Comparison of ENCODE assay signal across 9 cellular contexts in genomic region chr3:76585794-76586392, GRCh38.
DNase-seq lines count a peak whose midpoint lies in the region; ATAC-seq and TF ChIP-seq lines count a peak whose summit lies in the region.
"Had no signal": no experiment of that assay in that cellular context is flagged by ENCODE, and none has a peak within 500 bp of the region (broad histone marks: within the 10 kb centered on the region; RNA-seq: fewer than 3 reads in every experiment).

No MANE protein-coding gene starts in this region.

- H3K4me1 ChIP-seq in ascending aorta: no peaks in the 10 kb centered on the region
- H3K4me1 ChIP-seq in lower lobe of right lung: no peaks in the 10 kb centered on the region

- TF ChIP-seq CTCF in ascending aorta (IDR thresholded peaks at IDR 0.05) (peak in 2 of 3 experiments; percentile 24 to 31), lower lobe of right lung (IDR thresholded peaks at IDR 0.05) (peak; percentile 51)

- H3K36me3 ChIP-seq in ascending aorta: no peaks in the 10 kb centered on the region
- H3K36me3 ChIP-seq in lower lobe of right lung: no peaks in the 10 kb centered on the region

- ATAC-seq in HG02852 (IDR thresholded peaks at IDR 0.05; ENCODE audit: unreplicated experiment): peak; percentile 62
- ATAC-seq in lower lobe of right lung: no peak

- H3K27me3 ChIP-seq in ascending aorta (no peaks in the 10 kb centered on the region), lower lobe of right lung (ENCODE audit: low read depth) (no peaks in the 10 kb centered on the region)

- no peak overlapping the region for H3K27ac ChIP-seq in ascending aorta
- H3K27ac ChIP-seq in lower lobe of right lung: no peak overlapping the region

- H3K4me3 ChIP-seq in ascending aorta (no peak overlapping the region), lower lobe of right lung (no peak overlapping the region)

- peak; percentile 21 for DNase-seq in D341Med (ENCODE audit: low spot score)
- DNase-seq in ascending aorta (ENCODE audit: low spot score in 2 of 2): no peak
- no peak for DNase-seq in lower lobe of right lung
- no peak for DNase-seq in T1000 (lab: John Stamatoyannopoulos, UW)
- no peak for DNase-seq in amygdala (lab: John Stamatoyannopoulos, UW)
- no peak for DNase-seq in posterior vena cava (ENCODE audit: low spot score)
- no peak for DNase-seq in DMS79 (lab: John Stamatoyannopoulos, UW)
- DNase-seq: T-helper 1 cell had no signal

- H3K9me3 ChIP-seq in ascending aorta (no peaks in the 10 kb centered on the region), lower lobe of right lung (no peaks in the 10 kb centered on the region)

- intact Hi-C loops in ascending aorta (cut with DNase I) (no loop called here), lower lobe of right lung (cut with DNase I) (no loop called here), posterior vena cava (cut with DNase I) (no loop called here)
